ENCODE assay signal across 8 cellular contexts in genomic region chr15:88624971-88625290, GRCh38. TPM values are rescaled to one million over a fixed set of nuclear protein-coding genes. Genes with fewer than 3 reads are reported as not detected.
DNase-seq lines count a peak whose midpoint lies in the region; ATAC-seq and TF ChIP-seq lines count a peak whose summit lies in the region.
"Had no signal": no experiment of that assay in that cellular context is flagged by ENCODE, and none has a peak within 500 bp of the region (broad histone marks: within the 10 kb centered on the region; RNA-seq: fewer than 3 reads in every experiment).

No MANE protein-coding gene starts in this region.

- H3K27me3 Mint-ChIP-seq in activated B cell treated with CpG ODN at 0.5 μM for 24 hours = no peaks in the 10 kb centered on the region
- peaks cover 4% of the 10 kb centered on the region for H3K27me3 Mint-ChIP-seq in stimulated activated memory B cell treated with anti-CD40 and anti-IgM and Interleukin-4, amounts not matched to agents 10 μg/mL and 1 μg/mL and 100 μg/mL, for 72 hours

- H3K27ac ChIP-seq in HEK293 (ENCODE audit: extremely low read depth, low read depth, low read length) = no peak overlapping the region

- TF ChIP-seq CTCF in HEK293 (tag by site-specific recombination; IDR thresholded peaks at IDR 0.05) (no peak), activated B cell treated with CpG ODN at 0.5 μM for 24 hours (IDR thresholded peaks at IDR 0.05) (no peak), fibroblast of mammary gland (conservative IDR thresholded peaks at IDR 0.05; ENCODE audit: control insufficient read depth, insufficient read depth, low read depth, low read length) (no peak)

- DNase-seq in activated B cell treated with CpG ODN at 0.5 μM for 24 hours = no peak
- DNase-seq in fibroblast of mammary gland (ENCODE audit: low read depth) = no peak
- no peak for DNase-seq in NCI-H1417 treated with DMSO at 0.1 percent for 48 hours (lab: John Stamatoyannopoulos, UW)
- DNase-seq: NCI-H446 treated with DMSO at 0.1 percent for 48 hours had no signal

- H3K9me3 ChIP-seq in HEK293 (ENCODE audit: control insufficient read depth, insufficient read depth, low read depth, low read length) = no peaks in the 10 kb centered on the region

- H3K27ac Mint-ChIP-seq in activated B cell treated with CpG ODN at 0.5 μM for 24 hours = peak overlapping the region; percentile 92
- H3K27ac Mint-ChIP-seq in stimulated activated memory B cell treated with anti-CD40 and anti-IgM and Interleukin-4, amounts not matched to agents 10 μg/mL and 1 μg/mL and 100 μg/mL, for 72 hours = peak overlapping the region; percentile 93

- POLR2A ChIA-PET in HEK293 (lab: Yijun Ruan, JAX) (no interaction called here), activated B cell treated with CpG ODN at 0.5 μM for 24 hours (lab: Charles Lee) (interaction anchor here (0.6 to 5.1 kb wide), 7 partner anchors 9 to 76 kb away, joined by 3 to 42 read pairs (median 8); partner anchors contain the start of gene ISG20)

- CTCF ChIA-PET in HEK293 (lab: Yijun Ruan, JAX) (interaction anchor here (0.5 to 2.0 kb wide), 6 partner anchors 14 to 270 kb away, joined by 3 to 7 read pairs (median 4); partner anchors contain the start of genes HAPLN3 and ISG20), activated B cell treated with CpG ODN at 0.5 μM for 24 hours (lab: Charles Lee) (interaction anchor here (0.6 to 4.5 kb wide), 26 partner anchors 9 to 554 kb away, joined by 3 to 81 read pairs (median 5); partner anchors contain the start of genes ACAN and ISG20)

- peaks cover 86% of the 10 kb centered on the region for H3K4me1 Mint-ChIP-seq in activated B cell treated with CpG ODN at 0.5 μM for 24 hours
- H3K4me1 Mint-ChIP-seq in stimulated activated memory B cell treated with anti-CD40 and anti-IgM and Interleukin-4, amounts not matched to agents 10 μg/mL and 1 μg/mL and 100 μg/mL, for 72 hours = peaks cover 79% of the 10 kb centered on the region

- H3K4me3 Mint-ChIP-seq in activated B cell treated with CpG ODN at 0.5 μM for 24 hours = peak overlapping the region; percentile 67
- H3K4me3 Mint-ChIP-seq in stimulated activated memory B cell treated with anti-CD40 and anti-IgM and Interleukin-4, amounts not matched to agents 10 μg/mL and 1 μg/mL and 100 μg/mL, for 72 hours = no peak overlapping the region

- peaks cover 34 to 72% of the 10 kb centered on the region in 2 experiments for H3K36me3 ChIP-seq in HEK293 (ENCODE audit: control insufficient read depth in 2 of 2, insufficient read depth in 1 of 2, low read length in 2 of 2)

- intact Hi-C loops in activated B cell treated with CpG ODN at 0.5 μM for 24 hours (cut with micrococcal nuclease) = loop anchor here (1.0 to 10.0 kb wide), 9 partner anchors 32 to 710 kb away; partner anchors contain the start of gene POLG

- no peaks in the 10 kb centered on the region for H3K9me3 Mint-ChIP-seq in activated B cell treated with CpG ODN at 0.5 μM for 24 hours
- no peaks in the 10 kb centered on the region for H3K9me3 Mint-ChIP-seq in stimulated activated memory B cell treated with anti-CD40 and anti-IgM and Interleukin-4, amounts not matched to agents 10 μg/mL and 1 μg/mL and 100 μg/mL, for 72 hours

- H3K4me3 ChIP-seq in HEK293 (ENCODE audit: low read depth, low read length) (no peak overlapping the region), fibroblast of mammary gland (ENCODE audit: control insufficient read depth, low read depth, low read length) (peak overlapping the region; percentile 7)

- ATAC-seq in activated B cell treated with CpG ODN at 0.5 μM for 24 hours (ENCODE audit: low read depth) (no peak), GM19035 (IDR thresholded peaks at IDR 0.05; ENCODE audit: unreplicated experiment) (no peak), HG03280 (IDR thresholded peaks at IDR 0.05; ENCODE audit: unreplicated experiment) (no peak)
- ATAC-seq in stimulated activated memory B cell treated with anti-CD40 and anti-IgM and Interleukin-4, amounts not matched to agents 10 μg/mL and 1 μg/mL and 100 μg/mL, for 72 hours = no peak

- peaks cover 55% of the 10 kb centered on the region for H3K36me3 Mint-ChIP-seq in activated B cell treated with CpG ODN at 0.5 μM for 24 hours (ENCODE audit: low read depth)
- peaks cover 44% of the 10 kb centered on the region for H3K36me3 Mint-ChIP-seq in stimulated activated memory B cell treated with anti-CD40 and anti-IgM and Interleukin-4, amounts not matched to agents 10 μg/mL and 1 μg/mL and 100 μg/mL, for 72 hours

- peaks cover 15% of the 10 kb centered on the region for H3K4me1 ChIP-seq in HEK293 (ENCODE audit: control insufficient read depth, insufficient read depth, low read length)

TF ChIP-seq in HEK293, 187 proteins besides CTCF, POLR2A, EP300 and RAD21:
- TF ChIP-seq GLI4 (tag by site-specific recombination; IDR thresholded peaks at IDR 0.05) (peak; percentile 84; the same call in 1 of the 2 replicates), ZNF692 (tag by site-specific recombination; IDR thresholded peaks at IDR 0.05) (no peak)
TF ChIP-seq in HEK293: peak in this region for 1.

RNA-seq across cellular contexts. Expression of gene AEN, which starts 3.8 kb away (rescaled TPM):
- 40.1 and 41.9 TPM in 2 replicates for total RNA-seq in activated B cell treated with CpG ODN at 0.5 μM for 24 hours

RNA-seq across cellular contexts. Expression of gene ISG20, which starts 13.9 kb away (rescaled TPM):
- 84.6 and 87.1 TPM in 2 replicates for total RNA-seq in activated B cell treated with CpG ODN at 0.5 μM for 24 hours
